1 cellular context compared by ENCODE assay signal in genomic region chr6:130517444-130517931, GRCh38.
A peak's percentile ranks its signal among the peaks of the same experiment; 100 is the strongest.
TF ChIP-seq lines count a peak whose summit lies in the region.

No MANE protein-coding gene starts in this region.

TF ChIP-seq in GM12878, 131 proteins besides CTCF, POLR2A, EP300 and RAD21 (continued from another document):
- 0 out of 2 replicates have a peak, but pooled peaks have one; percentile 25 for TF ChIP-seq ZNF687 (IDR thresholded peaks at IDR 0.05)
- TF ChIP-seq RELA (IDR thresholded peaks at IDR 0.05; ENCODE audit: borderline replicate concordance, partially characterized antibody), result peak; percentile 41
- TF ChIP-seq IKZF1 (conservative IDR thresholded peaks at IDR 0.05), result peak; percentile 86
- peak; percentile 94 for TF ChIP-seq TCF12 (IDR thresholded peaks at IDR 0.05; ENCODE audit: low read depth, low read length)
- TF ChIP-seq POU2F2 (IDR thresholded peaks at IDR 0.05; ENCODE audit: borderline replicate concordance, low read depth, low read length), result peak; percentile 80; the same call in 1 of the 3 replicates
- TF ChIP-seq PKNOX1 (IDR thresholded peaks at IDR 0.05), result 0 out of 2 replicates have a peak, but pooled peaks have one; percentile 5
- TF ChIP-seq CUX1 (IDR thresholded peaks at IDR 0.05; ENCODE audit: insufficient replicate concordance, low read depth, low read length), result no peak
- peak; percentile 99 for TF ChIP-seq BCL11A (IDR thresholded peaks at IDR 0.05; ENCODE audit: low read depth, low read length)
- TF ChIP-seq WRNIP1 (IDR thresholded peaks at IDR 0.05; ENCODE audit: borderline replicate concordance, low read depth, low read length), result no peak
- no peak for TF ChIP-seq RBBP5 (conservative IDR thresholded peaks at IDR 0.05)
